1 cellular context compared by ENCODE assay signal in the genomic region with DNA sequence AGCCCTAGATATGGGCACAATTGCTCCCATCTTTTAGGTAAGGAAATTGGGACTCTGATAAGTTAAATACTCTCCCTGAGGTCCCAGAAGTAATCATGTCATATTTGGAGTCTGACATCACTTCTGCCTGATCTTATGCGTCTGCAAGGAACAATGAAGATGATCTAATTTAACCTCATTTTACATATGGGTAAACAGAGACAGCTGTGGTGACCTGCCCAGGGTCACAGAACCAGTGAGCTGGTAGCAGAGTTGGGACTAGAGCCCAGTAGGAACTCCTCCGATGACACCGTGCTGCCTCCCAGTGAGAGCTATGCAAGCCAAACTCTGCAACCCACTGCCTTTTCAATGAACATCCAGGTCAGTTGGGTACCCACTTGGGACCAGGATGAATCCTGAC.
TF ChIP-seq lines count a peak whose summit lies in the region.

No MANE protein-coding gene starts in this region.

TF ChIP-seq in GM23338, 12 proteins besides CTCF, POLR2A, EP300 and RAD21 (continued from another document):
- TF ChIP-seq, protein P1, sequence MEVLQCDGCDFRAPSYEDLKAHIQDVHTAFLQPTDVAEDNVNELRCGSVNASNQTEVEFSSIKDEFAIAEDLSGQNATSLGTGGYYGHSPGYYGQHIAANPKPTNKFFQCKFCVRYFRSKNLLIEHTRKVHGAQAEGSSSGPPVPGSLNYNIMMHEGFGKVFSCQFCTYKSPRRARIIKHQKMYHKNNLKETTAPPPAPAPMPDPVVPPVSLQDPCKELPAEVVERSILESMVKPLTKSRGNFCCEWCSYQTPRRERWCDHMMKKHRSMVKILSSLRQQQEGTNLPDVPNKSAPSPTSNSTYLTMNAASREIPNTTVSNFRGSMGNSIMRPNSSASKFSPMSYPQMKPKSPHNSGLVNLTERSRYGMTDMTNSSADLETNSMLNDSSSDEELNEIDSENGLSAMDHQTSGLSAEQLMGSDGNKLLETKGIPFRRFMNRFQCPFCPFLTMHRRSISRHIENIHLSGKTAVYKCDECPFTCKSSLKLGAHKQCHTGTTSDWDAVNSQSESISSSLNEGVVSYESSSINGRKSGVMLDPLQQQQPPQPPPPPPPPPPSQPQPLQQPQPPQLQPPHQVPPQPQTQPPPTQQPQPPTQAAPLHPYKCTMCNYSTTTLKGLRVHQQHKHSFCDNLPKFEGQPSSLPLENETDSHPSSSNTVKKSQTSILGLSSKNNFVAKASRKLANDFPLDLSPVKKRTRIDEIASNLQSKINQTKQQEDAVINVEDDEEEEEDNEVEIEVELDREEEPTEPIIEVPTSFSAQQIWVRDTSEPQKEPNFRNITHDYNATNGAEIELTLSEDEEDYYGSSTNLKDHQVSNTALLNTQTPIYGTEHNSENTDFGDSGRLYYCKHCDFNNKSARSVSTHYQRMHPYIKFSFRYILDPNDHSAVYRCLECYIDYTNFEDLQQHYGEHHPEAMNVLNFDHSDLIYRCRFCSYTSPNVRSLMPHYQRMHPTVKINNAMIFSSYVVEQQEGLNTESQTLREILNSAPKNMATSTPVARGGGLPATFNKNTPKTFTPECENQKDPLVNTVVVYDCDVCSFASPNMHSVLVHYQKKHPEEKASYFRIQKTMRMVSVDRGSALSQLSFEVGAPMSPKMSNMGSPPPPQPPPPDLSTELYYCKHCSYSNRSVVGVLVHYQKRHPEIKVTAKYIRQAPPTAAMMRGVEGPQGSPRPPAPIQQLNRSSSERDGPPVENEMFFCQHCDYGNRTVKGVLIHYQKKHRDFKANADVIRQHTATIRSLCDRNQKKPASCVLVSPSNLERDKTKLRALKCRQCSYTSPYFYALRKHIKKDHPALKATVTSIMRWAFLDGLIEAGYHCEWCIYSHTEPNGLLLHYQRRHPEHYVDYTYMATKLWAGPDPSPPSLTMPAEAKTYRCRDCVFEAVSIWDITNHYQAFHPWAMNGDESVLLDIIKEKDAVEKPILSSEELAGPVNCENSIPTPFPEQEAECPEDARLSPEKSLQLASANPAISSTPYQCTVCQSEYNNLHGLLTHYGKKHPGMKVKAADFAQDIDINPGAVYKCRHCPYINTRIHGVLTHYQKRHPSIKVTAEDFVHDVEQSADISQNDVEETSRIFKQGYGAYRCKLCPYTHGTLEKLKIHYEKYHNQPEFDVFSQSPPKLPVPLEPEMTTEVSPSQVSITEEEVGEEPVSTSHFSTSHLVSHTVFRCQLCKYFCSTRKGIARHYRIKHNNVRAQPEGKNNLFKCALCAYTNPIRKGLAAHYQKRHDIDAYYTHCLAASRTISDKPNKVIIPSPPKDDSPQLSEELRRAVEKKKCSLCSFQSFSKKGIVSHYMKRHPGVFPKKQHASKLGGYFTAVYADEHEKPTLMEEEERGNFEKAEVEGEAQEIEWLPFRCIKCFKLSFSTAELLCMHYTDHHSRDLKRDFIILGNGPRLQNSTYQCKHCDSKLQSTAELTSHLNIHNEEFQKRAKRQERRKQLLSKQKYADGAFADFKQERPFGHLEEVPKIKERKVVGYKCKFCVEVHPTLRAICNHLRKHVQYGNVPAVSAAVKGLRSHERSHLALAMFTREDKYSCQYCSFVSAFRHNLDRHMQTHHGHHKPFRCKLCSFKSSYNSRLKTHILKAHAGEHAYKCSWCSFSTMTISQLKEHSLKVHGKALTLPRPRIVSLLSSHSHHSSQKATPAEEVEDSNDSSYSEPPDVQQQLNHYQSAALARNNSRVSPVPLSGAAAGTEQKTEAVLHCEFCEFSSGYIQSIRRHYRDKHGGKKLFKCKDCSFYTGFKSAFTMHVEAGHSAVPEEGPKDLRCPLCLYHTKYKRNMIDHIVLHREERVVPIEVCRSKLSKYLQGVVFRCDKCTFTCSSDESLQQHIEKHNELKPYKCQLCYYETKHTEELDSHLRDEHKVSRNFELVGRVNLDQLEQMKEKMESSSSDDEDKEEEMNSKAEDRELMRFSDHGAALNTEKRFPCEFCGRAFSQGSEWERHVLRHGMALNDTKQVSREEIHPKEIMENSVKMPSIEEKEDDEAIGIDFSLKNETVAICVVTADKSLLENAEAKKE (CRISPR knock-in tag; IDR thresholded peaks at IDR 0.05), result no peak
- TF ChIP-seq JUNB (IDR thresholded peaks at IDR 0.05; ENCODE audit: unreplicated experiment) (no peak), EZH2 (IDR thresholded peaks at IDR 0.05; ENCODE audit: low read depth, unreplicated experiment) (no peak), EZH2phosphoT487 (IDR thresholded peaks at IDR 0.05; ENCODE audit: unreplicated experiment) (no peak), ZNF114 (CRISPR knock-in tag; IDR thresholded peaks at IDR 0.05) (no peak), ZNF331 (CRISPR knock-in tag; IDR thresholded peaks at IDR 0.05; ENCODE audit: low read depth) (no peak)
- TF ChIP-seq, protein P2, sequence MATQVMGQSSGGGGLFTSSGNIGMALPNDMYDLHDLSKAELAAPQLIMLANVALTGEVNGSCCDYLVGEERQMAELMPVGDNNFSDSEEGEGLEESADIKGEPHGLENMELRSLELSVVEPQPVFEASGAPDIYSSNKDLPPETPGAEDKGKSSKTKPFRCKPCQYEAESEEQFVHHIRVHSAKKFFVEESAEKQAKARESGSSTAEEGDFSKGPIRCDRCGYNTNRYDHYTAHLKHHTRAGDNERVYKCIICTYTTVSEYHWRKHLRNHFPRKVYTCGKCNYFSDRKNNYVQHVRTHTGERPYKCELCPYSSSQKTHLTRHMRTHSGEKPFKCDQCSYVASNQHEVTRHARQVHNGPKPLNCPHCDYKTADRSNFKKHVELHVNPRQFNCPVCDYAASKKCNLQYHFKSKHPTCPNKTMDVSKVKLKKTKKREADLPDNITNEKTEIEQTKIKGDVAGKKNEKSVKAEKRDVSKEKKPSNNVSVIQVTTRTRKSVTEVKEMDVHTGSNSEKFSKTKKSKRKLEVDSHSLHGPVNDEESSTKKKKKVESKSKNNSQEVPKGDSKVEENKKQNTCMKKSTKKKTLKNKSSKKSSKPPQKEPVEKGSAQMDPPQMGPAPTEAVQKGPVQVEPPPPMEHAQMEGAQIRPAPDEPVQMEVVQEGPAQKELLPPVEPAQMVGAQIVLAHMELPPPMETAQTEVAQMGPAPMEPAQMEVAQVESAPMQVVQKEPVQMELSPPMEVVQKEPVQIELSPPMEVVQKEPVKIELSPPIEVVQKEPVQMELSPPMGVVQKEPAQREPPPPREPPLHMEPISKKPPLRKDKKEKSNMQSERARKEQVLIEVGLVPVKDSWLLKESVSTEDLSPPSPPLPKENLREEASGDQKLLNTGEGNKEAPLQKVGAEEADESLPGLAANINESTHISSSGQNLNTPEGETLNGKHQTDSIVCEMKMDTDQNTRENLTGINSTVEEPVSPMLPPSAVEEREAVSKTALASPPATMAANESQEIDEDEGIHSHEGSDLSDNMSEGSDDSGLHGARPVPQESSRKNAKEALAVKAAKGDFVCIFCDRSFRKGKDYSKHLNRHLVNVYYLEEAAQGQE (IDR thresholded peaks at IDR 0.05; ENCODE audit: unreplicated experiment), result no peak
- TF ChIP-seq, protein P3, sequence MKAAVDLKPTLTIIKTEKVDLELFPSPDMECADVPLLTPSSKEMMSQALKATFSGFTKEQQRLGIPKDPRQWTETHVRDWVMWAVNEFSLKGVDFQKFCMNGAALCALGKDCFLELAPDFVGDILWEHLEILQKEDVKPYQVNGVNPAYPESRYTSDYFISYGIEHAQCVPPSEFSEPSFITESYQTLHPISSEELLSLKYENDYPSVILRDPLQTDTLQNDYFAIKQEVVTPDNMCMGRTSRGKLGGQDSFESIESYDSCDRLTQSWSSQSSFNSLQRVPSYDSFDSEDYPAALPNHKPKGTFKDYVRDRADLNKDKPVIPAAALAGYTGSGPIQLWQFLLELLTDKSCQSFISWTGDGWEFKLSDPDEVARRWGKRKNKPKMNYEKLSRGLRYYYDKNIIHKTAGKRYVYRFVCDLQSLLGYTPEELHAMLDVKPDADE (IDR thresholded peaks at IDR 0.05), result no peak
